26 cellular contexts compared by ENCODE assay signal in genomic region chr21:19998450-19998849, GRCh38.
"Had no signal": no experiment of that assay in that cellular context is flagged by ENCODE, and none has a peak within 500 bp of the region (broad histone marks: within the 10 kb centered on the region; RNA-seq: fewer than 3 reads in every experiment).

No MANE protein-coding gene starts in this region.

- H3K27me3 Mint-ChIP-seq: dendritic cell treated with granulocyte-macrophage colony-stimulating factor and Interleukin-4, amounts not matched to agents 40 ng/mL and 50 ng/mL, for 4 days; memory B cell; natural killer cell treated with Interleukin-12 subunit alpha and Interleukin-12 subunit beta and Interleukin-15 and Interleukin-18, amount 100 ng/mL, for 72 hours; progenitor cell of endocrine pancreas; stimulated activated memory B cell treated with anti-CD40 and anti-IgM and Interleukin-4, amounts not matched to agents 10 μg/mL and 1 μg/mL and 100 μg/mL, for 72 hours; stimulated activated naive CD8-positive, alpha-beta T cell treated with anti-CD3 and anti-CD28 coated beads, Interleukin-15, Interleukin-2, amounts not matched to agents 100 ng/mL and 50 ng/mL, for 24 hours had no signal

- H3K27ac Mint-ChIP-seq: dendritic cell treated with granulocyte-macrophage colony-stimulating factor and Interleukin-4, amounts not matched to agents 40 ng/mL and 50 ng/mL, for 4 days; memory B cell; mesothelial cell of epicardium; natural killer cell treated with Interleukin-12 subunit alpha and Interleukin-12 subunit beta and Interleukin-15 and Interleukin-18, amount 100 ng/mL, for 72 hours; neural progenitor cell; progenitor cell of endocrine pancreas; stimulated activated memory B cell treated with anti-CD40 and anti-IgM and Interleukin-4, amounts not matched to agents 10 μg/mL and 1 μg/mL and 100 μg/mL, for 72 hours; stimulated activated naive CD8-positive, alpha-beta T cell treated with anti-CD3 and anti-CD28 coated beads, Interleukin-15, Interleukin-2, amounts not matched to agents 100 ng/mL and 50 ng/mL, for 24 hours had no signal

- H3K4me2 ChIP-seq: hepatocyte, neural progenitor cell had no signal

- H3K4me3 ChIP-seq: esophagus squamous epithelium, hepatocyte, left ventricle myocardium inferior, lower lobe of right lung, neural progenitor cell, pancreas, testis, tibial nerve, upper lobe of right lung, vagina had no signal

- DNase-seq: esophagus squamous epithelium; foreskin keratinocyte; head of caudate nucleus; kidney; left cardiac atrium; left ventricle myocardium inferior; lower lobe of right lung; nucleus accumbens; pancreas; right cardiac atrium; stimulated activated CD4-positive, alpha-beta T cell treated with anti-CD3 and anti-CD28 coated beads, Interleukin-15, amount 100 ng/mL, for 24 hours; stimulated activated CD4-positive, alpha-beta T cell treated with anti-CD3 and anti-CD28 coated beads, Interleukin-1b, Interleukin-23, amount 100 ng/mL, for 48 hours; stimulated activated CD4-positive, alpha-beta T cell treated with anti-CD3 and anti-CD28 coated beads, Interleukin-4, amount 100 ng/mL, for 24 hours; testis; upper lobe of right lung had no signal

- H3K4me3 Mint-ChIP-seq: dendritic cell treated with granulocyte-macrophage colony-stimulating factor and Interleukin-4, amounts not matched to agents 40 ng/mL and 50 ng/mL, for 4 days; memory B cell; mesothelial cell of epicardium; neural progenitor cell; stimulated activated memory B cell treated with anti-CD40 and anti-IgM and Interleukin-4, amounts not matched to agents 10 μg/mL and 1 μg/mL and 100 μg/mL, for 72 hours; stimulated activated naive CD8-positive, alpha-beta T cell treated with anti-CD3 and anti-CD28 coated beads, Interleukin-15, Interleukin-2, amounts not matched to agents 100 ng/mL and 50 ng/mL, for 24 hours had no signal

- H3K4me1 Mint-ChIP-seq: memory B cell; mesothelial cell of epicardium; neural progenitor cell; stimulated activated memory B cell treated with anti-CD40 and anti-IgM and Interleukin-4, amounts not matched to agents 10 μg/mL and 1 μg/mL and 100 μg/mL, for 72 hours had no signal

- H3K36me3 Mint-ChIP-seq: memory B cell; mesothelial cell of epicardium; natural killer cell treated with Interleukin-12 subunit alpha and Interleukin-12 subunit beta and Interleukin-15 and Interleukin-18, amount 100 ng/mL, for 72 hours; neural progenitor cell; stimulated activated memory B cell treated with anti-CD40 and anti-IgM and Interleukin-4, amounts not matched to agents 10 μg/mL and 1 μg/mL and 100 μg/mL, for 72 hours had no signal

- H3K9ac ChIP-seq: neural progenitor cell had no signal

- H3K4me1 ChIP-seq: esophagus squamous epithelium, foreskin keratinocyte, left ventricle myocardium inferior, lower lobe of right lung, neural progenitor cell, pancreas, testis, tibial nerve, upper lobe of right lung, vagina had no signal

- ATAC-seq: foreskin keratinocyte; left cardiac atrium; lower lobe of right lung; natural killer cell treated with Interleukin-12 subunit alpha and Interleukin-12 subunit beta and Interleukin-15 and Interleukin-18, amount 100 ng/mL, for 72 hours; pancreas; right cardiac atrium; stimulated activated memory B cell treated with anti-CD40 and anti-IgM and Interleukin-4, amounts not matched to agents 10 μg/mL and 1 μg/mL and 100 μg/mL, for 72 hours; upper lobe of right lung had no signal

- H3K9me3 ChIP-seq: left ventricle myocardium inferior, pancreas, testis, tibial nerve, upper lobe of right lung, vagina had no signal

- H3K27ac ChIP-seq: esophagus squamous epithelium, foreskin keratinocyte, hepatocyte, left ventricle myocardium inferior, lower lobe of right lung, neural progenitor cell, pancreas, testis, tibial nerve, upper lobe of right lung, vagina had no signal

- H3K36me3 ChIP-seq: esophagus squamous epithelium, left ventricle myocardium inferior, lower lobe of right lung, pancreas, tibial nerve, upper lobe of right lung, vagina had no signal

- H3K27me3 ChIP-seq: esophagus squamous epithelium, foreskin keratinocyte, hepatocyte, neural progenitor cell, pancreas, testis, tibial nerve, upper lobe of right lung, vagina had no signal
